13 cellular contexts compared by ENCODE assay signal in the genomic region with DNA sequence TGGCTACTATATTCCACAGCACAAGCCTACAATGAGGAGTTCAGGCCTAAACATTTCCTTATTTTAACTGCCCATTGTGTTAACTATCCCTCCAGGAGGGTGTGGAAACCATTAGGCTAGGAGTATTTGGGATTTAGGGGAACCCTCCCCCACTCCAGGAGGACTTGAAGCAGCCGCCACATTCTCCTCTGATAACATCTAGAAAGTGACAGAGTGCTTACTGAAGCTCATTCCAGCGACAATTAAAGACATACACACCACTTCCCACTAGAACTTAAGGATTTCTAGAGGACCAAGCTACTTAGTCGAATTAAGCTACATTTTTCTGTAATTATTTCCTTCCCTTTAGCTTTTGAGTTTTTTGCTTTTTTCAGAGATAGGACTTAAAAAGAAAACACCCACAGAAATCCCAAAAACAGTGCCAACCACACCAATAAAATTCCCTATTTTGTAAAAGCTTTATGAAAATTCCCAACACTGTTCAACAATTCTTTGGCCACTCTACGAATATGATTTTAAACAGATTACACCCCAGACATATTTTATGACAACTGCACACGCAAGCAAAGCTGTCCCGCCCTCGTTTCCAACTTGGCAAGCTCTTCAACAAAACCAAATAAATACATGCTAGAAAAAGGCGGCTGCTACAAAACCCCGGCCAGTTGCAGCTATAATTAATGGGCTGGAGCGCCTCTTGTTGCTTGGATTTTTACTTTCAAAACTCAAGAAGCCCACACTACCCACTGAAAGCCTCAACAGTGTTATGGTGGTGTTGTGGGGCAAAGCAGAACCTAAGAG. TPM values are rescaled to one million over a fixed set of nuclear protein-coding genes. Genes with fewer than 3 reads are reported as not detected.
DNase-seq lines count a peak whose midpoint lies in the region; ATAC-seq, FAIRE-seq and TF ChIP-seq lines count a peak whose summit lies in the region.
"Had no signal": no experiment of that assay in that cellular context is flagged by ENCODE, and none has a peak within 500 bp of the region (broad histone marks: within the 10 kb centered on the region; RNA-seq: fewer than 3 reads in every experiment).

No MANE protein-coding gene starts in this region.

- H3K4me3 Mint-ChIP-seq in natural killer cell: no peak overlapping the region

- H3K36me3 Mint-ChIP-seq in natural killer cell: no peaks in the 10 kb centered on the region

- ATAC-seq in lower lobe of right lung: peak; percentile 25 to 31
- ATAC-seq in natural killer cell: no peak

- peak overlapping the region; percentile 60 to 62 for H3K27ac ChIP-seq in breast epithelium
- H3K27ac ChIP-seq in mammary epithelial cell (ENCODE audit: insufficient read depth, low read depth, low read length): no peak overlapping the region
- H3K27ac ChIP-seq in duodenal mucosa (ENCODE audit: low read depth, low read length): peak overlapping the region; percentile 20
- H3K27ac ChIP-seq in lower lobe of right lung: no peak overlapping the region
- H3K27ac ChIP-seq in uterus: peak overlapping the region; percentile 89 to 90

- FAIRE-seq in frontal cortex (lab: Jason Lieb, UNC) (no peak), HTR-8/SVneo (lab: Jason Lieb, UNC) (no peak)

- H3K27me3 Mint-ChIP-seq in natural killer cell (ENCODE audit: low read depth in 2 of 2): peaks cover 38 to 46% of the 10 kb centered on the region in 2 donors

- H4K20me1 ChIP-seq in mammary epithelial cell (ENCODE audit: insufficient read depth, low read length): no peaks in the 10 kb centered on the region

- dilution Hi-C loops in mammary epithelial cell (cut with HindIII; ENCODE audit: low sequenced_read_pairs): no loop called here

- DNase-seq in breast epithelium (ENCODE audit: low spot score in 2 of 2) (peak in 1 of 2 donors; percentile 34), mammary epithelial cell (no peak), lower lobe of right lung (no peak), uterus (peak; percentile 76 to 87), frontal cortex (ENCODE audit: low spot score in 2 of 2) (no peak), natural killer cell (no peak), HTR-8/SVneo (ENCODE audit: insufficient read length, low spot score) (no peak)
- DNase-seq: activated effector memory CD4-positive, alpha-beta T cell treated with anti-CD3 and anti-CD28 coated beads, Interleukin-2, amount 50 U/mL, for 16 hours; BE2C; KBM-7; stimulated activated CD4-positive, alpha-beta T cell treated with anti-CD3 and anti-CD28 coated beads, Interleukin-2, amount 100 ng/mL, for 24 hours; WERI-Rb-1 had no signal

- in situ Hi-C loops in mammary epithelial cell (cut with MboI; ENCODE audit: low sequenced_read_pairs in 2 of 2): no loop called here

- H3K27me3 ChIP-seq in breast epithelium (no peaks in the 10 kb centered on the region), mammary epithelial cell (ENCODE audit: insufficient read depth, low read length) (peaks cover 30% of the 10 kb centered on the region), duodenal mucosa (ENCODE audit: control insufficient read depth in 1 of 2, insufficient read depth in 2 of 2, low read length in 2 of 2) (peaks cover 44 to 45% of the 10 kb centered on the region in 2 donors), lower lobe of right lung (ENCODE audit: low read depth) (peaks cover 38% of the 10 kb centered on the region), uterus (no peaks in the 10 kb centered on the region)
- H3K27me3 ChIP-seq: BE2C had no signal

- TF ChIP-seq POLR2A in breast epithelium (IDR thresholded peaks at IDR 0.05): no peak
- TF ChIP-seq POLR2A in uterus (IDR thresholded peaks at IDR 0.05): no peak

- 13% methylated on average over 10 of the region's 10 CpGs for WGBS in mammary epithelial cell (ENCODE audit: low coverage, missing lambda C conversion rate)

- no peak overlapping the region for H3K4me2 ChIP-seq in mammary epithelial cell (ENCODE audit: insufficient read depth, low read depth, low read length)

- intact Hi-C loops in breast epithelium (cut with DNase I; ENCODE audit: low total_unique reads) (no loop called here), mammary epithelial cell (cut with micrococcal nuclease) (no loop called here), lower lobe of right lung (cut with DNase I) (no loop called here), uterus (cut with DNase I; ENCODE audit: low total_unique reads) (loop anchor here (5.0 to 10.0 kb wide), 2 partner anchors 51 to 168 kb away; no protein-coding TSS in a partner anchor), natural killer cell (cut with micrococcal nuclease) (loop anchor here (5.0 kb wide), 1 partner anchor 1028 kb away; no protein-coding TSS in a partner anchor)

- peaks cover 0 to 3% of the 10 kb centered on the region in 2 donors for H3K4me1 Mint-ChIP-seq in natural killer cell

- no TSS peak for BruUV-seq in mammary epithelial cell (replicated peaks; lab: Mats Ljungman, UMichigan)

- H3K9ac ChIP-seq in mammary epithelial cell (ENCODE audit: insufficient read depth, low read length) (no peak overlapping the region), duodenal mucosa (ENCODE audit: low read depth in 1 of 2, low read length in 2 of 2) (peak overlapping the region in 1 of 2 donors; percentile 25)

- CTCF ChIA-PET in mammary epithelial cell (lab: Charles Lee; ENCODE audit: low non-redundant PET): interaction anchor here (0.6 kb wide), 1 partner anchor 9 kb away, joined by 3 read pairs; no protein-coding TSS in a partner anchor

- no peak overlapping the region for H3K27ac Mint-ChIP-seq in natural killer cell

- no peak for TF ChIP-seq CTCF in breast epithelium (IDR thresholded peaks at IDR 0.05)
- TF ChIP-seq CTCF in mammary epithelial cell (conservative IDR thresholded peaks at IDR 0.05 in 1 of 2, IDR thresholded peaks at IDR 0.05 in 1 of 2; ENCODE audit: extremely low read depth in 1 of 2, insufficient read depth in 1 of 2, low read depth in 1 of 2, low read length in 2 of 2): no peak
- TF ChIP-seq CTCF in lower lobe of right lung (IDR thresholded peaks at IDR 0.05): no peak
- peak in 2 of 4 experiments; percentile 17 to 18 for TF ChIP-seq CTCF in uterus (IDR thresholded peaks at IDR 0.05)
- no peak for TF ChIP-seq CTCF in natural killer cell (IDR thresholded peaks at IDR 0.05)

- H3K4me1 ChIP-seq in breast epithelium: peaks cover 0 to 12% of the 10 kb centered on the region in 2 donors
- peaks cover 18% of the 10 kb centered on the region for H3K4me1 ChIP-seq in mammary epithelial cell (ENCODE audit: insufficient read depth, low read length)
- H3K4me1 ChIP-seq in duodenal mucosa (ENCODE audit: control insufficient read depth in 1 of 2, insufficient read depth in 2 of 2, low read length in 2 of 2): peaks cover 3 to 10% of the 10 kb centered on the region in 2 donors
- peaks cover 38% of the 10 kb centered on the region for H3K4me1 ChIP-seq in lower lobe of right lung
- peaks cover 0 to 6% of the 10 kb centered on the region in 2 donors for H3K4me1 ChIP-seq in uterus

- no peaks in the 10 kb centered on the region for H3K9me3 ChIP-seq in breast epithelium
- H3K9me3 ChIP-seq in mammary epithelial cell (replicated peaks; ENCODE audit: insufficient read depth, low read length): no peaks in the 10 kb centered on the region
- no peaks in the 10 kb centered on the region for H3K9me3 ChIP-seq in duodenal mucosa (ENCODE audit: control insufficient read depth in 1 of 2, low read length in 2 of 2)
- H3K9me3 ChIP-seq in lower lobe of right lung: no peaks in the 10 kb centered on the region
- H3K9me3 ChIP-seq in uterus: no peaks in the 10 kb centered on the region
- H3K9me3 ChIP-seq: BE2C had no signal

- peak overlapping the region in 2 of 3 donors; percentile 6 to 38 for H3K4me3 ChIP-seq in breast epithelium
- no peak overlapping the region for H3K4me3 ChIP-seq in mammary epithelial cell (replicated peaks in 1 of 3; ENCODE audit: insufficient read depth in 1 of 3, low read depth in 2 of 3, low read length in 3 of 3)
- H3K4me3 ChIP-seq in duodenal mucosa (ENCODE audit: low read depth in 1 of 2, low read length in 2 of 2): peak overlapping the region in 1 of 2 donors; percentile 22
- no peak overlapping the region for H3K4me3 ChIP-seq in lower lobe of right lung
- H3K4me3 ChIP-seq in uterus: no peak overlapping the region

- no peaks in the 10 kb centered on the region for H3K9me3 Mint-ChIP-seq in natural killer cell

- no peaks in the 10 kb centered on the region for H3K79me2 ChIP-seq in mammary epithelial cell (ENCODE audit: insufficient read depth, low read length)

- H3K36me3 ChIP-seq in breast epithelium (no peaks in the 10 kb centered on the region), mammary epithelial cell (ENCODE audit: insufficient read depth, low read length) (no peaks in the 10 kb centered on the region), duodenal mucosa (ENCODE audit: control insufficient read depth in 1 of 2, insufficient read depth in 2 of 2, low read length in 2 of 2) (no peaks in the 10 kb centered on the region), lower lobe of right lung (no peaks in the 10 kb centered on the region), uterus (no peaks in the 10 kb centered on the region)
- H3K36me3 ChIP-seq: BE2C, WERI-Rb-1 had no signal

- H2AFZ ChIP-seq in mammary epithelial cell (ENCODE audit: low read depth, low read length): no peak overlapping the region

RNA-seq across cellular contexts. Expression of a gene that starts 4.6 kb away (rescaled TPM):
- 10 to 100 TPM in 2 of 3 donors, 1 to 10 TPM in 1; 2.1 to 25.6 (median 10.2) TPM for total RNA-seq in breast epithelium
- total RNA-seq in mammary epithelial cell: 1 to 10 TPM in 1 of 2 donors, under 1 TPM in 1; 0.66 to 8.7 TPM
- 0.03 TPM for polyA plus RNA-seq in mammary epithelial cell
- polyA minus RNA-seq in mammary epithelial cell: not detected
- 3.8 TPM for total RNA-seq in lower lobe of right lung
- total RNA-seq in uterus: 10 to 100 TPM; 35.6 to 67.6 (median 50.6) TPM
- total RNA-seq in frontal cortex: 0.82 TPM
- total RNA-seq in natural killer cell: 1 to 10 TPM in 1 of 3 donors, not detected in 2; 1.7 TPM

Comparison
In these comparisons a context has a peak if more than half of its experiments do, and no peak if none do; other contexts are left out.
1. H3K27ac ChIP-seq: peak in breast epithelium (2 of 2), duodenal mucosa (single experiment) and uterus (2 of 2); none in mammary epithelial cell (single experiment) and lower lobe of right lung (single experiment).
2. H3K4me3 ChIP-seq: peak in breast epithelium (2 of 3); none in mammary epithelial cell (0 of 3), lower lobe of right lung (single experiment) and uterus (0 of 2).
3. DNase-seq: peak in uterus (2 of 2); none in mammary epithelial cell (single experiment), lower lobe of right lung (single experiment), frontal cortex (0 of 2), natural killer cell (single experiment) and HTR-8/SVneo (single experiment).
4. ATAC-seq: peak in lower lobe of right lung (2 of 2); none in natural killer cell (0 of 3).
5. intact Hi-C loops: an anchor here in uterus (5.0 to 10.0 kb wide) and natural killer cell (5.0 kb wide); none called in breast epithelium, mammary epithelial cell and lower lobe of right lung.